Comparison of ENCODE assay signal across 16 cellular contexts in genomic region chr13:41365636-41366035, GRCh38. TPM values are rescaled to one million over a fixed set of nuclear protein-coding genes. Genes with fewer than 3 reads are reported as not detected.
A peak's percentile ranks its signal among the peaks of the same experiment; 100 is the strongest.
DNase-seq lines count a peak whose midpoint lies in the region; ATAC-seq, FAIRE-seq and TF ChIP-seq lines count a peak whose summit lies in the region.
"Had no signal": no experiment of that assay in that cellular context is flagged by ENCODE, and none has a peak within 500 bp of the region (broad histone marks: within the 10 kb centered on the region; RNA-seq: fewer than 3 reads in every experiment).

No MANE protein-coding gene starts in this region.

- in situ Hi-C loops in brain microvascular endothelial cell (cut with HindIII; ENCODE audit: low pct_ligation_motif_present, low sequenced_read_pairs): no loop called here

- no peak overlapping the region for H3K9ac ChIP-seq in SK-N-SH

- H3K4me3 Mint-ChIP-seq in naive thymus-derived CD8-positive, alpha-beta T cell: no peak overlapping the region
- no peak overlapping the region for H3K4me3 Mint-ChIP-seq in activated CD8-positive, alpha-beta T cell treated with anti-CD3 and anti-CD28 coated beads for 36 hours
- H3K4me3 Mint-ChIP-seq: CD4-positive, CD25-positive, alpha-beta regulatory T cell had no signal

- TF ChIP-seq RAD21 in SK-N-SH (IDR thresholded peaks at IDR 0.05; ENCODE audit: low read length): no peak

- POLR2A ChIA-PET in SK-N-SH (lab: Yijun Ruan, JAX): no interaction called here
- POLR2A ChIA-PET in naive thymus-derived CD8-positive, alpha-beta T cell (lab: Charles Lee): interaction anchor here (1.0 kb wide), 1 partner anchor 15 kb away, joined by 4 read pairs; no protein-coding TSS in a partner anchor
- POLR2A ChIA-PET in activated CD8-positive, alpha-beta T cell treated with anti-CD3 and anti-CD28 coated beads for 36 hours (lab: Charles Lee): interaction anchor here (0.6 kb wide), 1 partner anchor 205 kb away, joined by 3 read pairs; no protein-coding TSS in a partner anchor

- no peaks in the 10 kb centered on the region for H3K9me3 Mint-ChIP-seq in naive thymus-derived CD8-positive, alpha-beta T cell
- H3K9me3 Mint-ChIP-seq in activated CD8-positive, alpha-beta T cell treated with anti-CD3 and anti-CD28 coated beads for 36 hours: no peaks in the 10 kb centered on the region

- no peak for FAIRE-seq in frontal cortex (lab: Jason Lieb, UNC)
- FAIRE-seq: A549 had no signal

- H3K4me3 ChIP-seq in AG10803 (ENCODE audit: low read length): no peak overlapping the region
- no peak overlapping the region for H3K4me3 ChIP-seq in SK-N-SH (ENCODE audit: low read depth in 2 of 2, low read length in 1 of 2)
- H3K4me3 ChIP-seq in brain microvascular endothelial cell (ENCODE audit: low read depth, low read length): no peak overlapping the region
- H3K4me3 ChIP-seq: A549 had no signal

- H3K27me3 ChIP-seq in SK-N-SH (ENCODE audit: insufficient read depth) (no peaks in the 10 kb centered on the region), brain microvascular endothelial cell (replicated peaks) (no peaks in the 10 kb centered on the region)

- WGBS in SK-N-SH (ENCODE audit: low lambda C conversion rate): 69% methylated on average over 2 of the region's 2 CpGs

- H4K20me1 ChIP-seq in SK-N-SH (ENCODE audit: insufficient read depth): no peaks in the 10 kb centered on the region

- peaks cover 17% of the 10 kb centered on the region for H3F3A ChIP-seq in SK-N-SH (replicated peaks; ENCODE audit: insufficient read depth)

- H3K36me3 Mint-ChIP-seq in naive thymus-derived CD8-positive, alpha-beta T cell: peaks cover 21 to 94% (median 61%) of the 10 kb centered on the region in 3 donors
- H3K36me3 Mint-ChIP-seq in activated CD8-positive, alpha-beta T cell treated with anti-CD3 and anti-CD28 coated beads for 36 hours (ENCODE audit: low read depth): peaks cover 68% of the 10 kb centered on the region

- no peak overlapping the region for H2AFZ ChIP-seq in SK-N-SH (ENCODE audit: low read depth)

- no peak; a peak in 1 of 4 replicates for TF ChIP-seq EP300 in SK-N-SH (IDR thresholded peaks at IDR 0.05; ENCODE audit: borderline replicate concordance in 1 of 2, low read depth in 1 of 2, low read length in 1 of 2)

- TF ChIP-seq CTCF in AG10803 (conservative IDR thresholded peaks at IDR 0.05; ENCODE audit: low read length) (no peak), SK-N-SH (IDR thresholded peaks at IDR 0.05) (no peak), brain microvascular endothelial cell (IDR thresholded peaks at IDR 0.05; ENCODE audit: low read depth, low read length, missing control alignments) (no peak)
- no peak for TF ChIP-seq CTCF in activated CD8-positive, alpha-beta T cell treated with anti-CD3 and anti-CD28 coated beads for 36 hours (IDR thresholded peaks at IDR 0.05)

- peak overlapping the region; percentile 20 to 25 for H3K27ac ChIP-seq in SK-N-SH (ENCODE audit: low read depth in 2 of 2, low read length in 1 of 2)
- peak overlapping the region; percentile 26 for H3K27ac ChIP-seq in brain microvascular endothelial cell
- H3K27ac ChIP-seq: A549 had no signal

- no peaks in the 10 kb centered on the region for H3K9me3 ChIP-seq in SK-N-SH
- H3K9me3 ChIP-seq: Caco-2 had no signal

- CTCF ChIA-PET in SK-N-SH (lab: Yijun Ruan, JAX): no interaction called here
- CTCF ChIA-PET in activated CD8-positive, alpha-beta T cell treated with anti-CD3 and anti-CD28 coated beads for 36 hours (lab: Charles Lee): interaction anchor here (0.6 kb wide), 1 partner anchor 590 kb away, joined by 3 read pairs; no protein-coding TSS in a partner anchor

- H3K79me2 ChIP-seq in SK-N-SH (ENCODE audit: insufficient read depth): no peaks in the 10 kb centered on the region

- H3K27me3 Mint-ChIP-seq in naive thymus-derived CD8-positive, alpha-beta T cell: no peaks in the 10 kb centered on the region
- H3K27me3 Mint-ChIP-seq in activated CD8-positive, alpha-beta T cell treated with anti-CD3 and anti-CD28 coated beads for 36 hours: no peaks in the 10 kb centered on the region
- H3K27me3 Mint-ChIP-seq: CD4-positive, CD25-positive, alpha-beta regulatory T cell had no signal

- peak; percentile 19 for DNase-seq in AG10803 (ENCODE audit: low read depth)
- no peak for DNase-seq in SK-N-SH
- DNase-seq in brain microvascular endothelial cell: peak; percentile 56
- DNase-seq in naive thymus-derived CD8-positive, alpha-beta T cell: no peak
- DNase-seq in frontal cortex (ENCODE audit: low spot score in 2 of 2): no peak
- no peak for DNase-seq in activated CD8-positive, alpha-beta T cell treated with anti-CD3 and anti-CD28 coated beads for 36 hours
- DNase-seq: Caco-2; CD4-positive, CD25-positive, alpha-beta regulatory T cell; HCEC 1CT; KG1; NCI-H146; NCI-H2081; NCI-H510A treated with DMSO at 0.1 percent for 48 hours had no signal

- intact Hi-C loops in activated CD8-positive, alpha-beta T cell treated with anti-CD3 and anti-CD28 coated beads for 36 hours (cut with micrococcal nuclease): no loop called here

- H3K4me2 ChIP-seq in SK-N-SH: no peak overlapping the region
- H3K4me2 ChIP-seq: A549 had no signal

- H3K9me2 ChIP-seq in SK-N-SH: no peaks in the 10 kb centered on the region

- no peak for ATAC-seq in naive thymus-derived CD8-positive, alpha-beta T cell
- ATAC-seq in activated CD8-positive, alpha-beta T cell treated with anti-CD3 and anti-CD28 coated beads for 36 hours: no peak
- ATAC-seq in HG03196 (IDR thresholded peaks at IDR 0.05; ENCODE audit: unreplicated experiment): no peak
- no peak for ATAC-seq in GM19395 (IDR thresholded peaks at IDR 0.05; ENCODE audit: unreplicated experiment)
- ATAC-seq: A549 had no signal

- H3K4me1 Mint-ChIP-seq in naive thymus-derived CD8-positive, alpha-beta T cell: peaks cover 16 to 52% (median 38%) of the 10 kb centered on the region in 4 donors
- H3K4me1 Mint-ChIP-seq in activated CD8-positive, alpha-beta T cell treated with anti-CD3 and anti-CD28 coated beads for 36 hours (ENCODE audit: low read depth): peaks cover 27% of the 10 kb centered on the region

- H3K36me3 ChIP-seq in SK-N-SH (replicated peaks in 1 of 2; ENCODE audit: control insufficient read depth in 1 of 2, insufficient read depth in 2 of 2, low read length in 1 of 2) (peaks cover 76 to 84% of the 10 kb centered on the region in 2 experiments), brain microvascular endothelial cell (replicated peaks) (peaks cover 6% of the 10 kb centered on the region)

- peak overlapping the region in 6 of 10 donors; percentile 9 to 79 (median 48) for H3K27ac Mint-ChIP-seq in naive thymus-derived CD8-positive, alpha-beta T cell
- no peak overlapping the region for H3K27ac Mint-ChIP-seq in activated CD8-positive, alpha-beta T cell treated with anti-CD3 and anti-CD28 coated beads for 36 hours

- H3K4me1 ChIP-seq in SK-N-SH (ENCODE audit: control insufficient read depth in 1 of 2, insufficient read depth in 2 of 2, low read depth in 1 of 2, low read length in 1 of 2): peaks cover 0 to 8% of the 10 kb centered on the region in 2 experiments; a peak in 2 of 4 replicates
- H3K4me1 ChIP-seq: A549 had no signal

TF ChIP-seq in SK-N-SH, 30 proteins besides CTCF, POLR2A, EP300 and RAD21:
- TF ChIP-seq, protein P1, sequence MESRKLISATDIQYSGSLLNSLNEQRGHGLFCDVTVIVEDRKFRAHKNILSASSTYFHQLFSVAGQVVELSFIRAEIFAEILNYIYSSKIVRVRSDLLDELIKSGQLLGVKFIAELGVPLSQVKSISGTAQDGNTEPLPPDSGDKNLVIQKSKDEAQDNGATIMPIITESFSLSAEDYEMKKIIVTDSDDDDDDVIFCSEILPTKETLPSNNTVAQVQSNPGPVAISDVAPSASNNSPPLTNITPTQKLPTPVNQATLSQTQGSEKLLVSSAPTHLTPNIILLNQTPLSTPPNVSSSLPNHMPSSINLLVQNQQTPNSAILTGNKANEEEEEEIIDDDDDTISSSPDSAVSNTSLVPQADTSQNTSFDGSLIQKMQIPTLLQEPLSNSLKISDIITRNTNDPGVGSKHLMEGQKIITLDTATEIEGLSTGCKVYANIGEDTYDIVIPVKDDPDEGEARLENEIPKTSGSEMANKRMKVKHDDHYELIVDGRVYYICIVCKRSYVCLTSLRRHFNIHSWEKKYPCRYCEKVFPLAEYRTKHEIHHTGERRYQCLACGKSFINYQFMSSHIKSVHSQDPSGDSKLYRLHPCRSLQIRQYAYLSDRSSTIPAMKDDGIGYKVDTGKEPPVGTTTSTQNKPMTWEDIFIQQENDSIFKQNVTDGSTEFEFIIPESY (IDR thresholded peaks at IDR 0.05; ENCODE audit: borderline replicate concordance, low read depth): no peak
- TF ChIP-seq ELF1 (IDR thresholded peaks at IDR 0.05) (no peak), NRF1 (IDR thresholded peaks at IDR 0.05; ENCODE audit: low read depth, low read length) (no peak), MAX (IDR thresholded peaks at IDR 0.05; ENCODE audit: low read depth) (no peak), FOXJ3 (CRISPR knock-in tag; IDR thresholded peaks at IDR 0.05) (no peak), GATA2 (CRISPR knock-in tag; IDR thresholded peaks at IDR 0.05) (no peak), GABPA (IDR thresholded peaks at IDR 0.05; ENCODE audit: low read depth) (no peak), TCF12 (IDR thresholded peaks at IDR 0.05) (peak; percentile 63), PBX3 (IDR thresholded peaks at IDR 0.05) (peak; percentile 11; the same call in 1 of the 2 replicates), SIN3A (IDR thresholded peaks at IDR 0.05; ENCODE audit: borderline replicate concordance, low read depth, low read length) (no peak)

RNA-seq across cellular contexts. Expression of gene NAA16, which starts 54.6 kb away (rescaled TPM):
- 4.4 and 7.4 TPM in 2 replicates for polyA plus RNA-seq in SK-N-SH (2012; rRNA removed)
- polyA plus RNA-seq in SK-N-SH (2012; cell fraction: cytosol; rRNA removed): 5.3 and 5.6 TPM in 2 replicates
- polyA plus RNA-seq in SK-N-SH (2012; cell fraction: nucleus; rRNA removed): 13.8 and 23.4 TPM in 2 replicates
- 10 to 100 TPM; 85.1 to 95.5 TPM for total RNA-seq in naive thymus-derived CD8-positive, alpha-beta T cell
- 10 to 100 TPM; 22.6 to 43.3 (median 26.5) TPM for polyA plus RNA-seq in naive thymus-derived CD8-positive, alpha-beta T cell
- total RNA-seq in frontal cortex: 61.1 TPM
- 10 to 100 TPM; 23.5 to 32.8 TPM for total RNA-seq in activated CD8-positive, alpha-beta T cell treated with anti-CD3 and anti-CD28 coated beads for 36 hours

Comparison
In these comparisons a context has a peak if more than half of its experiments do, and no peak if none do; other contexts are left out.
1. DNase-seq: peak in AG10803 (single experiment) and brain microvascular endothelial cell (single experiment); none in SK-N-SH (single experiment), naive thymus-derived CD8-positive, alpha-beta T cell (0 of 10), frontal cortex (0 of 2) and activated CD8-positive, alpha-beta T cell treated with anti-CD3 and anti-CD28 coated beads for 36 hours (single experiment).